23 cellular contexts compared by ENCODE assay signal in genomic region chr2:37593024-37593423, GRCh38.
DNase-seq lines count a peak whose midpoint lies in the region; ATAC-seq, FAIRE-seq and TF ChIP-seq lines count a peak whose summit lies in the region.
"Had no signal": no experiment of that assay in that cellular context is flagged by ENCODE, and none has a peak within 500 bp of the region (broad histone marks: within the 10 kb centered on the region; RNA-seq: fewer than 3 reads in every experiment).

No MANE protein-coding gene starts in this region.

- POLR2A ChIA-PET in K562 (lab: Yijun Ruan, JAX): no interaction called here

- H2AFZ ChIP-seq in K562 (ENCODE audit: low read depth, low read length): no peak overlapping the region

- no peak for DNase-seq in left ventricle myocardium superior
- no peak for DNase-seq in left cardiac atrium
- DNase-seq in K562 (ENCODE audit: extremely low read depth in 1 of 4, low spot score in 3 of 4): no peak
- DNase-seq in suprapubic skin (ENCODE audit: low spot score in 2 of 2): no peak
- DNase-seq in ACHN: no peak
- DNase-seq in DMS53 (lab: John Stamatoyannopoulos, UW): no peak
- DNase-seq: 8988T; AML-193; Caco-2; Calu3; CD4-positive, alpha-beta T cell; CD8-positive, alpha-beta T cell; DMS79; DND-41; EL; GDM1 had no signal

- TF ChIP-seq EP300 in K562 (IDR thresholded peaks at IDR 0.05; ENCODE audit: low read length): no peak
- no peak for TF ChIP-seq EP300 in suprapubic skin (IDR thresholded peaks at IDR 0.05)

- intact Hi-C loops in left ventricle myocardium superior (cut with micrococcal nuclease) (no loop called here), left cardiac atrium (cut with DNase I) (no loop called here), K562 (cut with micrococcal nuclease) (no loop called here)

- H3K4me3 ChIP-seq in K562: no peak overlapping the region
- no peak overlapping the region for H3K4me3 ChIP-seq in suprapubic skin
- H3K4me3 ChIP-seq: BLaER1 treated with 17β-estradiol and CSF1 and Interleukin-3, amounts not matched to agents 10 nM and 100 nM; GM12878 had no signal

- H3K9ac ChIP-seq in K562 (ENCODE audit: insufficient read depth in 1 of 2, low read depth in 2 of 2, low read length in 2 of 2): no peak overlapping the region
- H3K9ac ChIP-seq: BLaER1 treated with 17β-estradiol and CSF1 and Interleukin-3, amounts not matched to agents 10 nM and 100 nM had no signal

- CTCF ChIA-PET in K562 (lab: Yijun Ruan, JAX; ENCODE audit: low intra/inter-chr PET ratio): no interaction called here

- H3K9me1 ChIP-seq in K562 (ENCODE audit: control insufficient read depth, insufficient read depth, low read length): no peaks in the 10 kb centered on the region

- H3K36me3 ChIP-seq in K562 (ENCODE audit: control insufficient read depth, insufficient read depth, low read length) (no peaks in the 10 kb centered on the region), suprapubic skin (no peaks in the 10 kb centered on the region)
- H3K36me3 ChIP-seq: BLaER1 treated with 17β-estradiol and CSF1 and Interleukin-3, amounts not matched to agents 10 nM and 100 nM had no signal

- no TSS peak for BruUV-seq in K562 (replicated peaks; lab: Mats Ljungman, UMichigan)

- H3K27ac ChIP-seq in K562 (ENCODE audit: extremely low read depth, low read depth, low read length): no peak overlapping the region
- H3K27ac ChIP-seq in suprapubic skin: peak overlapping the region; percentile 1
- H3K27ac ChIP-seq: BLaER1 treated with 17β-estradiol and CSF1 and Interleukin-3, amounts not matched to agents 10 nM and 100 nM; C4-2B had no signal

- H3K9me3 ChIP-seq in K562 (replicated peaks; ENCODE audit: control insufficient read depth, insufficient read depth, low read depth, low read length): peaks cover 4% of the 10 kb centered on the region; the same call in 1 of the 2 replicates
- H3K9me3 ChIP-seq in suprapubic skin: no peaks in the 10 kb centered on the region

- H3K79me2 ChIP-seq in K562 (ENCODE audit: control insufficient read depth, insufficient read depth, low read length): no peaks in the 10 kb centered on the region

- H3K27me3 ChIP-seq in K562 (ENCODE audit: control insufficient read depth in 2 of 2, insufficient read depth in 2 of 2, low read length in 2 of 2) (no peaks in the 10 kb centered on the region), suprapubic skin (no peaks in the 10 kb centered on the region)
- H3K27me3 ChIP-seq: BLaER1 treated with 17β-estradiol and CSF1 and Interleukin-3, amounts not matched to agents 10 nM and 100 nM had no signal

- peak; percentile 57 for ATAC-seq in left ventricle myocardium superior
- no peak for ATAC-seq in left cardiac atrium
- ATAC-seq in K562: no peak
- ATAC-seq: CD8-positive, alpha-beta T cell; GM12878 had no signal

- no peak overlapping the region for H3K4me2 ChIP-seq in K562 (ENCODE audit: insufficient read depth, low read length)
- H3K4me2 ChIP-seq: BLaER1 treated with 17β-estradiol and CSF1 and Interleukin-3, amounts not matched to agents 10 nM and 100 nM had no signal

- TF ChIP-seq CTCF in K562 (IDR thresholded peaks at IDR 0.05 in 2 of 3, conservative IDR thresholded peaks at IDR 0.05 in 1 of 3; ENCODE audit: insufficient read depth in 2 of 3, low read depth in 1 of 3, low read length in 3 of 3) (no peak), suprapubic skin (IDR thresholded peaks at IDR 0.05) (no peak)

- no peaks in the 10 kb centered on the region for H4K20me1 ChIP-seq in K562 (replicated peaks; ENCODE audit: control insufficient read depth, insufficient read depth, low read length)
- H4K20me1 ChIP-seq: BLaER1 treated with 17β-estradiol and CSF1 and Interleukin-3, amounts not matched to agents 10 nM and 100 nM had no signal

- in situ Hi-C loops in K562 (cut with MboI): loop anchor here (5.0 kb wide), 1 partner anchor 54 kb away; no protein-coding TSS in a partner anchor
- in situ Hi-C loops in ACHN (cut with HindIII; ENCODE audit: low pct_ligation_motif_present, low pct_unique_long_range_greater_than_20kb, low sequenced_read_pairs): no loop called here

- TF ChIP-seq POLR2A in K562 (conservative IDR thresholded peaks at IDR 0.05) (no peak), suprapubic skin (IDR thresholded peaks at IDR 0.05) (no peak)

- no peak for FAIRE-seq in K562 (lab: Jason Lieb, UNC)
- FAIRE-seq: A204.1, D721Med, GM12878, GM12892, GM18507 had no signal

- H3K4me1 ChIP-seq in K562 (replicated peaks in 1 of 2; ENCODE audit: control insufficient read depth in 2 of 2, insufficient read depth in 2 of 2, low read length in 2 of 2): no peaks in the 10 kb centered on the region; a peak in 1 of 5 replicates
- H3K4me1 ChIP-seq in suprapubic skin: peaks cover 21% of the 10 kb centered on the region

- WGBS in K562 (ENCODE audit: insufficient coverage, low coverage, missing lambda C conversion rate): 63% methylated on average over 3 of the region's 3 CpGs
- WGBS in suprapubic skin: 61% methylated on average over 3 of the region's 3 CpGs

- TF ChIP-seq RAD21 in K562 (CRISPR knock-in tag; conservative IDR thresholded peaks at IDR 0.05 in 1 of 2, IDR thresholded peaks at IDR 0.05 in 1 of 2): no peak

TF ChIP-seq in K562, 482 proteins besides CTCF, POLR2A, EP300 and RAD21:
- TF ChIP-seq ZNF224 (CRISPR knock-in tag; IDR thresholded peaks at IDR 0.05) (peak; percentile 96), NR0B1 (IDR thresholded peaks at IDR 0.05; ENCODE audit: partially characterized antibody) (no peak), SIN3A (IDR thresholded peaks at IDR 0.05; ENCODE audit: borderline replicate concordance in 2 of 2, control insufficient read depth in 1 of 2, low read depth in 2 of 2, low read length in 2 of 2) (no peak)
TF ChIP-seq in K562: peak in this region for 1.
